Comparison of ENCODE assay signal across 9 cellular contexts in the genomic region with DNA sequence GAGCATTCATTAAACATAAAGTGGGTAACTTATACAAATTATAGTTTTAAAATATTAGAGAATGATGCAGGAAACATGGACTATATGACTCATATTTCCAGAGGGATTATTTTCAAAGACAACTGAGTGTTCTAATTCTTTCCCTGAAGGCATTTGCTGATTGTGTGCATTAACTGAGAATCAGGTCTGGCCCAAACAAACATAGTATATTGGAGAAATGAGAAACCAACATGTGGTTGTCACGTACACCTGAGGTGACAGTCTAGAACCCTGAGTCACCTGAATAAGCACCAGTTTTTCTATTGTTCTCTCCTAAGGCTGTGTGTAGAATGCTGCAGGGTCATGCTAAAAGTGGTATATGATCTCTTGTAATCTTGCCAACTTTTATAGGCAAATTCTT.
"Had no signal": no experiment of that assay in that cellular context is flagged by ENCODE, and none has a peak within 500 bp of the region (broad histone marks: within the 10 kb centered on the region; RNA-seq: fewer than 3 reads in every experiment).

No MANE protein-coding gene starts in this region.

- FAIRE-seq: H1, H54, HepG2 had no signal

- ATAC-seq: GM23338, HepG2 had no signal

- H3K27ac ChIP-seq: HL-60, KMS-11 had no signal

- H3K9ac ChIP-seq: KMS-11 had no signal

- DNase-seq: H9, HCEC 1CT, KBM-7 had no signal

- H3K4me3 ChIP-seq: GM23338 had no signal

- H3K4me2 ChIP-seq: GM23338, KMS-11 had no signal

- H2AFZ ChIP-seq: GM23338 had no signal
